Comparison of ENCODE assay signal across 7 cellular contexts in the genomic region with DNA sequence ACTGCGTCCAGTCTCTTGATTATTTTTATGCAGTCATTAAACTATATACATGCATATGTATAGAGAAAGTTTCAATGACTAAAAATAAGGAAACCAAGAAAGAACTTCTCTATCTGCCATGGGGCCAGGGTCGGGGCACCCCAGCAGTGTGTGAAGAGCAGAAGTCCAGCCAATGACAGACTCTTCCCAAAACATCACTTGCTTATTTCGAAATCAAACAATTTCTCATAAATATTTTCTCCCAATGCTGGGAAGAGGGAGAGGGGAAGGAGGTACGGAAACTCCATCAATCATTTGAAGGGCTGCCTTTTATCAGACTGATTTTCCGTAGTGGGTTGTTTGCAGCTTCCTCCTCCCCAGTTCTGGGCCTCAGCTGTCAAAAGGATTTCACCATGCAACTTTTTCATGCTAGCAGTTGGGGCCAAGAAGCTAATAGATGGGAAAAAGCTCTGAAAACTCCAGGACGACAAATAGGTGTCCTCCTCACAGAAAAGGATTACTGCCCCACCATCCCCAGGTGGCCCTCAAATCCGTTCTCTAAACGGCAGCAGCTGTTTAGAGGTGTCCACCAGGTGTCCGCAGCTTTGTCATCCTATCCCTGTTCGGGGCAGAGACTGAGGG. TPM values are rescaled to one million over a fixed set of nuclear protein-coding genes. Genes with fewer than 3 reads are reported as not detected.
DNase-seq lines count a peak whose midpoint lies in the region; ATAC-seq, FAIRE-seq and TF ChIP-seq lines count a peak whose summit lies in the region.

No MANE protein-coding gene starts in this region.

- TF ChIP-seq CTCF in OCI-LY1 (IDR thresholded peaks at IDR 0.05; ENCODE audit: low read length) (no peak; the same call in 1 of the 2 replicates), ovary (IDR thresholded peaks at IDR 0.05) (peak in 1 of 3 donors; percentile 25), mucosa of descending colon (IDR thresholded peaks at IDR 0.05) (no peak)

- H3K4me1 ChIP-seq in OCI-LY1 (ENCODE audit: insufficient read depth, low read length, severe bottlenecking) (peaks cover 28% of the 10 kb centered on the region), endocrine pancreas (ENCODE audit: control insufficient read depth, insufficient read depth, low read length) (no peaks in the 10 kb centered on the region), ovary (ENCODE audit: insufficient read depth) (peaks cover 24% of the 10 kb centered on the region), mucosa of descending colon (ENCODE audit: low read depth) (peaks cover 23% of the 10 kb centered on the region), small intestine (ENCODE audit: control insufficient read depth in 2 of 2, insufficient read depth in 1 of 2, low read depth in 1 of 2, low read length in 1 of 2) (peaks cover 7 to 20% of the 10 kb centered on the region in 2 donors)

- DNase-seq in ovary, result peak in 3 of 5 donors; percentile 53 to 81 (median 58)
- DNase-seq in mucosa of descending colon, result no peak
- DNase-seq in small intestine, result no peak

- H3K27ac ChIP-seq in OCI-LY1 (ENCODE audit: low read depth, low read length, poor library complexity, severe bottlenecking) (peak overlapping the region; percentile 67), ovary (peak overlapping the region; percentile 8 to 97), small intestine (ENCODE audit: low read depth in 1 of 2, low read length in 1 of 2) (peak overlapping the region in 1 of 2 donors; percentile 96)

- WGBS in ovary, 3 donors, result 10 to 11% (median 11%) methylated on average over 10 of the region's 10 CpGs
- whole genome bisulfite sequencing in small intestine, 3 donors, result 21 to 31% (median 28%) methylated on average over 10 of the region's 10 CpGs

- no peak for FAIRE-seq in small intestine (lab: Jason Lieb, UNC)

- no peaks in the 10 kb centered on the region for H3K9me2 ChIP-seq in OCI-LY1 (ENCODE audit: low read depth, low read length)

- H3K36me3 ChIP-seq in OCI-LY1 (ENCODE audit: insufficient read depth, low read length) (peaks cover 15% of the 10 kb centered on the region), endocrine pancreas (ENCODE audit: control insufficient read depth, insufficient read depth, low read length) (peaks cover 2% of the 10 kb centered on the region), ovary (no peaks in the 10 kb centered on the region), mucosa of descending colon (ENCODE audit: low read depth) (no peaks in the 10 kb centered on the region), small intestine (ENCODE audit: control insufficient read depth in 2 of 2, insufficient read depth in 2 of 2, low read length in 2 of 2) (peaks cover under 1 to 3% of the 10 kb centered on the region in 2 donors)

- intact Hi-C loops in ovary (cut with DNase I) (loop anchor here in 1 of 4 donors (5.0 kb wide), 1 partner anchor 1235 kb away; a partner anchor contains a TSS), mucosa of descending colon (cut with DNase I, micrococcal nuclease) (no loop called here)

- no peaks in the 10 kb centered on the region for H3F3A ChIP-seq in OCI-LY1 (ENCODE audit: insufficient read depth, low read length)

- H3K9ac ChIP-seq in OCI-LY1 (ENCODE audit: low read length), result peak overlapping the region; percentile 59
- H3K9ac ChIP-seq in endocrine pancreas (ENCODE audit: control insufficient read depth, insufficient read depth, low read length), result peak overlapping the region; percentile 6

- H3K79me2 ChIP-seq in OCI-LY1 (ENCODE audit: insufficient read depth, low read length), result peaks cover 8% of the 10 kb centered on the region; the same call in 1 of the 2 replicates

- TF ChIP-seq EP300 in ovary (IDR thresholded peaks at IDR 0.05), result peak; percentile 95

- H3K4me2 ChIP-seq in OCI-LY1 (ENCODE audit: low read length), result peak overlapping the region; percentile 79

- H4K20me1 ChIP-seq in OCI-LY1 (ENCODE audit: insufficient read depth, low read length), result no peaks in the 10 kb centered on the region

- no peak overlapping the region for H2AFZ ChIP-seq in OCI-LY1 (ENCODE audit: low read length)

- peak; percentile 52 for TF ChIP-seq POLR2A in ovary (IDR thresholded peaks at IDR 0.05)

- ATAC-seq in GM21390 (IDR thresholded peaks at IDR 0.05; ENCODE audit: unreplicated experiment) (peak; percentile 15), mucosa of descending colon (no peak), GM19035 (IDR thresholded peaks at IDR 0.05; ENCODE audit: unreplicated experiment) (no peak)

- H3K9me3 ChIP-seq in OCI-LY1 (ENCODE audit: low read length) (no peaks in the 10 kb centered on the region), endocrine pancreas (ENCODE audit: control insufficient read depth, low read length) (no peaks in the 10 kb centered on the region), ovary (no peaks in the 10 kb centered on the region), mucosa of descending colon (no peaks in the 10 kb centered on the region), small intestine (ENCODE audit: control insufficient read depth, low read depth) (no peaks in the 10 kb centered on the region)

- H3K4me3 ChIP-seq in OCI-LY1 (ENCODE audit: low read depth, low read length, poor library complexity, severe bottlenecking) (peak overlapping the region; percentile 100), endocrine pancreas (ENCODE audit: control insufficient read depth, insufficient read depth, low read length) (peak overlapping the region; percentile 45), ovary (peak overlapping the region; percentile 73), mucosa of descending colon (no peak overlapping the region), small intestine (ENCODE audit: low read depth in 1 of 2, low read length in 2 of 2) (peak overlapping the region in 1 of 2 donors; percentile 61)

- no peaks in the 10 kb centered on the region for H3K27me3 ChIP-seq in OCI-LY1 (ENCODE audit: insufficient read depth, low read length)
- H3K27me3 ChIP-seq in endocrine pancreas (ENCODE audit: control insufficient read depth, insufficient read depth, low read length), result no peaks in the 10 kb centered on the region
- H3K27me3 ChIP-seq in ovary, result no peaks in the 10 kb centered on the region
- no peaks in the 10 kb centered on the region for H3K27me3 ChIP-seq in small intestine (ENCODE audit: control insufficient read depth in 2 of 2, insufficient read depth in 2 of 2, low read length in 2 of 2)

RNA-seq across cellular contexts. Expression of a gene that starts 0.6 kb away (rescaled TPM):
- total RNA-seq in ovary (100 to 1,000 TPM; 111 to 209 (median 158) TPM), mucosa of descending colon (10 to 100 TPM; 41.0 to 46.5 (median 41.3) TPM)
- polyA plus RNA-seq in ovary (100 to 1,000 TPM in 1 of 2 donors, 10 to 100 TPM in 1; 18.9 to 108 TPM), small intestine (10 to 100 TPM; 24.4 to 45.8 (median 33.8) TPM)

RNA-seq across cellular contexts. Expression of a gene that starts 16.2 kb away (rescaled TPM):
- total RNA-seq in ovary, result 100 to 1,000 TPM in 6 of 7 donors, 10 to 100 TPM in 1; 88.7 to 209 (median 130) TPM
- polyA plus RNA-seq in ovary, result 10 to 100 TPM; 71.7 to 98.9 TPM
- total RNA-seq in mucosa of descending colon, result 100 to 1,000 TPM in 1 of 3 donors, 10 to 100 TPM in 2; 67.8 to 111 (median 75.9) TPM
- polyA plus RNA-seq in small intestine, result 10 to 100 TPM; 34.0 to 35.1 (median 34.2) TPM

RNA-seq across cellular contexts. Expression of a gene that starts 23.6 kb away (rescaled TPM):
- 10 to 100 TPM in 2 of 7 donors, 1 to 10 TPM in 5; 2.8 to 17.0 (median 4.6) TPM for total RNA-seq in ovary
- 1 to 10 TPM; 1.9 to 9.2 TPM for polyA plus RNA-seq in ovary
- 1 to 10 TPM; 3.2 to 7.4 (median 4.7) TPM for total RNA-seq in mucosa of descending colon
- 10 to 100 TPM in 1 of 3 donors, 1 to 10 TPM in 1, under 1 TPM in 1; 0.67 to 12.6 (median 3.8) TPM for polyA plus RNA-seq in small intestine

RNA-seq across cellular contexts. Expression of a gene that starts 52.4 kb away (rescaled TPM):
- total RNA-seq in ovary (100 to 1,000 TPM in 5 of 7 donors, 10 to 100 TPM in 2; 59.7 to 298 (median 217) TPM), mucosa of descending colon (10 to 100 TPM; 18.3 to 35.5 (median 34.8) TPM)
- polyA plus RNA-seq in ovary (100 to 1,000 TPM in 1 of 2 donors, 10 to 100 TPM in 1; 54.7 to 191 TPM), small intestine (10 to 100 TPM in 1 of 3 donors, 1 to 10 TPM in 2; 3.1 to 84.0 (median 5.7) TPM)

Comparison
In these comparisons a context has a peak if more than half of its experiments do, and no peak if none do; other contexts are left out.
1. DNase-seq: peak in ovary (3 of 5); none in mucosa of descending colon (0 of 3) and small intestine (single experiment).